ENCODE assay signal across 8 cellular contexts in genomic region chrX:42714981-42715688, GRCh38.
DNase-seq lines count a peak whose midpoint lies in the region; ATAC-seq, FAIRE-seq and TF ChIP-seq lines count a peak whose summit lies in the region.

No MANE protein-coding gene starts in this region.

- H3K4me3 Mint-ChIP-seq in H9 (no peak overlapping the region), astrocyte (ENCODE audit: unreplicated experiment) (no peak overlapping the region)

- DNase-seq in C1 segment of cervical spinal cord (lab: John Stamatoyannopoulos, UW) (peak in 10 of 14 donors; percentile 3 to 68 (median 36)), H9 (peak; percentile 89), SHP77 treated with DMSO at 0.1 percent for 48 hours (lab: John Stamatoyannopoulos, UW) (peak; percentile 26), astrocyte (ENCODE audit: low read depth) (peak; percentile 34), iris pigment epithelial cell (ENCODE audit: low read depth) (peak; percentile 2), T1000 (lab: John Stamatoyannopoulos, UW) (no peak)
- peak; percentile 2 to 8 for DNase-seq in stimulated activated CD4-positive, alpha-beta T cell treated with anti-CD3 and anti-CD28 coated beads, Interleukin-15, amount 100 ng/mL, for 1 hour (ENCODE audit: low read depth in 1 of 2, low spot score in 1 of 2)

- no peaks in the 10 kb centered on the region for H3K36me3 ChIP-seq in astrocyte (ENCODE audit: insufficient read depth, low read length)

- no peak overlapping the region for H3K4me3 ChIP-seq in astrocyte (ENCODE audit: insufficient read depth, low read depth, low read length)

- H3K56ac ChIP-seq in H9 (ENCODE audit: insufficient read length, low read depth, low read length): no peak overlapping the region

- H3K4me2 ChIP-seq in H9 (ENCODE audit: insufficient read depth, insufficient read length, low read length) (no peak overlapping the region), astrocyte (ENCODE audit: low read length) (peak overlapping the region; percentile 63)

- H4K91ac ChIP-seq in H9 (ENCODE audit: insufficient read length, low read depth, low read length): no peak overlapping the region

- H3K27me3 ChIP-seq in H9 (ENCODE audit: insufficient read depth, low read length) (no peaks in the 10 kb centered on the region), astrocyte (ENCODE audit: insufficient read depth, low read length) (no peaks in the 10 kb centered on the region)

- no peak overlapping the region for H2BK120ac ChIP-seq in H9 (ENCODE audit: low read depth, low read length, poor library complexity, severe bottlenecking)

- no peaks in the 10 kb centered on the region for H3K9me3 ChIP-seq in H9 (ENCODE audit: control insufficient read depth, low read depth, low read length)
- no peaks in the 10 kb centered on the region for H3K9me3 ChIP-seq in astrocyte (ENCODE audit: insufficient read depth, low read depth, low read length)

- H3K9ac ChIP-seq in H9 (ENCODE audit: extremely low read depth, insufficient read length, low read length) (no peak overlapping the region), astrocyte (ENCODE audit: low read length) (no peak overlapping the region)

- no peaks in the 10 kb centered on the region for H3K79me1 ChIP-seq in H9 (ENCODE audit: insufficient read depth, low read depth, low read length, poor library complexity, severe bottlenecking)

- no peak overlapping the region for H2BK20ac ChIP-seq in H9 (ENCODE audit: low read depth, low read length, poor library complexity, severe bottlenecking)

- H3K27ac ChIP-seq in H9 (ENCODE audit: insufficient read length, low read depth, low read length) (no peak overlapping the region), astrocyte (ENCODE audit: low read depth, low read length) (no peak overlapping the region)

- peaks cover 2% of the 10 kb centered on the region for H3K27me3 Mint-ChIP-seq in H9 (ENCODE audit: low read depth)
- no peaks in the 10 kb centered on the region for H3K27me3 Mint-ChIP-seq in astrocyte (ENCODE audit: low read depth, unreplicated experiment)

- H3K9me3 Mint-ChIP-seq in H9 (peaks cover 0 to 32% of the 10 kb centered on the region in 2 experiments; a peak in 3 of 5 replicates), astrocyte (ENCODE audit: unreplicated experiment) (no peaks in the 10 kb centered on the region)

- TF ChIP-seq CTCF in H9 (conservative IDR thresholded peaks at IDR 0.05) (peak; percentile 87), astrocyte (IDR thresholded peaks at IDR 0.05; ENCODE audit: insufficient read depth, low read depth, low read length) (peak; percentile 51)

- FAIRE-seq in astrocyte (lab: Jason Lieb, UNC): peak; percentile 26

- no peak overlapping the region for H4K5ac ChIP-seq in H9 (ENCODE audit: insufficient read length, low read depth, low read length)

- no peaks in the 10 kb centered on the region for H3K4me1 ChIP-seq in H9 (ENCODE audit: insufficient read depth, low read length)
- no peaks in the 10 kb centered on the region for H3K4me1 ChIP-seq in astrocyte (ENCODE audit: insufficient read depth, low read length)

- no peaks in the 10 kb centered on the region for H3K23me2 ChIP-seq in H9 (ENCODE audit: insufficient read length, low read depth, low read length, poor library complexity, severe bottlenecking)

- H2BK5ac ChIP-seq in H9 (ENCODE audit: insufficient read length, low read length): no peak overlapping the region

- WGBS in H9 (ENCODE audit: extremely low coverage, insufficient read length, low lambda C conversion rate): no CpG with 5 or more reads among the region's 10 CpGs

- H3K79me2 ChIP-seq in H9 (ENCODE audit: insufficient read depth, low read length): no peaks in the 10 kb centered on the region
- H3K79me2 ChIP-seq in astrocyte (ENCODE audit: insufficient read depth, low read length): no peaks in the 10 kb centered on the region

- H3K4me1 Mint-ChIP-seq in H9 (peaks cover 18 to 19% of the 10 kb centered on the region in 2 experiments), astrocyte (ENCODE audit: low read depth, unreplicated experiment) (peaks cover 5% of the 10 kb centered on the region)

- H3K27ac Mint-ChIP-seq in H9 (no peak overlapping the region), astrocyte (ENCODE audit: unreplicated experiment) (no peak overlapping the region)

- H2BK12ac ChIP-seq in H9 (ENCODE audit: insufficient read length, low read depth, low read length): no peak overlapping the region

- no peak overlapping the region for H3K18ac ChIP-seq in H9 (ENCODE audit: insufficient read length, low read depth, low read length)

- H2AFZ ChIP-seq in H9 (ENCODE audit: low read length): no peak overlapping the region
- peak overlapping the region; percentile 56 for H2AFZ ChIP-seq in astrocyte (ENCODE audit: low read depth, low read length)

- no peak overlapping the region for H2BK15ac ChIP-seq in H9 (ENCODE audit: low read depth, low read length)

- H3K14ac ChIP-seq in H9 (ENCODE audit: insufficient read depth, low read length): no peak overlapping the region

- no peak overlapping the region for H3K23ac ChIP-seq in H9 (ENCODE audit: insufficient read length, low read depth, low read length)

- H2AK5ac ChIP-seq in H9 (ENCODE audit: insufficient read length, low read length): no peak overlapping the region

- H4K20me1 ChIP-seq in H9 (ENCODE audit: control insufficient read depth, insufficient read depth, insufficient read length) (no peaks in the 10 kb centered on the region), astrocyte (ENCODE audit: insufficient read depth, low read length) (no peaks in the 10 kb centered on the region)

- H3K36me3 Mint-ChIP-seq in H9 (ENCODE audit: insufficient read depth in 1 of 3, low read depth in 3 of 3): peaks cover 0 to 11% (median 4%) of the 10 kb centered on the region in 3 experiments; a peak in 3 of 7 replicates
- H3K36me3 Mint-ChIP-seq in astrocyte (ENCODE audit: low read depth, unreplicated experiment): no peaks in the 10 kb centered on the region

- no peak for ATAC-seq in GM21723 (IDR thresholded peaks at IDR 0.05; ENCODE audit: unreplicated experiment)

- H3T11ph ChIP-seq in H9 (ENCODE audit: low read length): no peak overlapping the region

- no peak overlapping the region for H3K4ac ChIP-seq in H9 (ENCODE audit: low read depth, low read length)

- no peak overlapping the region for H4K8ac ChIP-seq in H9 (replicated peaks; ENCODE audit: insufficient read length, low read depth, low read length)
